In genomic region chr16:70289229-70290098, GRCh38 we compare ENCODE assay signal across 8 cellular contexts. TPM values are rescaled to one million over a fixed set of nuclear protein-coding genes. Genes with fewer than 3 reads are reported as not detected.
A peak's percentile ranks its signal among the peaks of the same experiment; 100 is the strongest.
DNase-seq lines count a peak whose midpoint lies in the region; ATAC-seq and TF ChIP-seq lines count a peak whose summit lies in the region.

TSS of gene AARS1 (minus strand) at chr16:70289506. CDS start at chr16:70282763, 6,743 bp downstream.

- peaks cover 7% of the 10 kb centered on the region; the same call in 1 of the 2 replicates for H3F3A ChIP-seq in GM23248 (ENCODE audit: insufficient read depth)

- H3K9ac ChIP-seq in DND-41 (ENCODE audit: low read depth, low read length): peak within 1 kb of the TSS; percentile 97
- peak within 1 kb of the TSS; percentile 96 for H3K9ac ChIP-seq in GM23248

- in situ Hi-C loops in GM23248 (cut with MboI): no loop called here

- H3K79me2 ChIP-seq in DND-41 (ENCODE audit: insufficient read depth, low read length) (peaks cover 48% of the 10 kb centered on the region), GM23248 (ENCODE audit: insufficient read depth) (peaks cover 47% of the 10 kb centered on the region)

- H3K36me3 Mint-ChIP-seq in naive thymus-derived CD4-positive, alpha-beta T cell: peaks cover 0 to 5% (median 0%) of the 10 kb centered on the region in 5 donors
- H3K36me3 Mint-ChIP-seq in stimulated activated naive B cell treated with anti-CD40 and anti-IgM and Interleukin-4, amounts not matched to agents 10 μg/mL and 1 μg/mL and 100 μg/mL, for 72 hours: peaks cover 5 to 14% of the 10 kb centered on the region in 2 donors

- H3K27me3 ChIP-seq in DND-41 (ENCODE audit: insufficient read depth, low read length, poor library complexity): no peaks in the 10 kb centered on the region
- no peaks in the 10 kb centered on the region for H3K27me3 ChIP-seq in GM23248 (replicated peaks; ENCODE audit: insufficient read depth)
- no peaks in the 10 kb centered on the region for H3K27me3 ChIP-seq in naive thymus-derived CD4-positive, alpha-beta T cell (ENCODE audit: control insufficient read depth in 2 of 2, insufficient read depth in 2 of 2, low read length in 2 of 2)

- peaks cover 26% of the 10 kb centered on the region for H3K36me3 ChIP-seq in DND-41 (ENCODE audit: insufficient read depth, low read length)
- peaks cover 6% of the 10 kb centered on the region for H3K36me3 ChIP-seq in GM23248 (ENCODE audit: low read depth)
- no peaks in the 10 kb centered on the region for H3K36me3 ChIP-seq in naive thymus-derived CD4-positive, alpha-beta T cell (ENCODE audit: control insufficient read depth in 2 of 3, insufficient read depth in 3 of 3, low read length in 3 of 3)

- peak; percentile 97 for ATAC-seq in DND-41 (ENCODE audit: insufficient read depth, low read depth)
- ATAC-seq in naive thymus-derived CD4-positive, alpha-beta T cell: peak; percentile 98
- ATAC-seq in stimulated activated naive B cell treated with anti-CD40 and anti-IgM and Interleukin-4, amounts not matched to agents 10 μg/mL and 1 μg/mL and 100 μg/mL, for 72 hours (replicated peaks): peak; percentile 98 to 99

- H3K4me3 ChIP-seq in DND-41 (ENCODE audit: low read depth in 1 of 2, low read length in 2 of 2): peak within 1 kb of the TSS; percentile 74
- H3K4me3 ChIP-seq in GM23248: peak within 1 kb of the TSS; percentile 78
- peak within 1 kb of the TSS; percentile 65 for H3K4me3 ChIP-seq in naive thymus-derived CD4-positive, alpha-beta T cell (ENCODE audit: low read length)

- H3K9me3 ChIP-seq in DND-41 (ENCODE audit: insufficient read depth, low read length, severe bottlenecking) (no peaks in the 10 kb centered on the region), GM23248 (ENCODE audit: low read depth) (no peaks in the 10 kb centered on the region)
- H3K9me3 ChIP-seq in naive thymus-derived CD4-positive, alpha-beta T cell (ENCODE audit: control insufficient read depth in 2 of 3, low read length in 3 of 3): no peaks in the 10 kb centered on the region

- peak within 1 kb of the TSS; percentile 90 to 100 (median 98) for H3K4me3 Mint-ChIP-seq in naive thymus-derived CD4-positive, alpha-beta T cell
- peak within 1 kb of the TSS; percentile 93 to 98 for H3K4me3 Mint-ChIP-seq in stimulated activated naive B cell treated with anti-CD40 and anti-IgM and Interleukin-4, amounts not matched to agents 10 μg/mL and 1 μg/mL and 100 μg/mL, for 72 hours

- TF ChIP-seq CTCF in DND-41 (IDR thresholded peaks at IDR 0.05; ENCODE audit: borderline replicate concordance, extremely low read depth, low read length, poor library complexity, severe bottlenecking): no peak

- DNase-seq in DND-41 (peak; percentile 99), GM23248 (peak; percentile 99), Kasumi-1 (lab: John Stamatoyannopoulos, UW) (peak; percentile 97 to 99), RPMI7951 (ENCODE audit: low read depth) (peak; percentile 100), fibroblast of gingiva (ENCODE audit: low read depth) (peak; percentile 100)
- peak; percentile 79 to 93 for DNase-seq in activated T-helper 1 cell treated with anti-CD3 and anti-CD28 coated beads, Interleukin-2, amount 50 U/mL, for 16 hours (ENCODE audit: low read depth in 1 of 2, low spot score in 1 of 2)
- DNase-seq in naive thymus-derived CD4-positive, alpha-beta T cell: peak; percentile 79 to 97 (median 96)
- peak; percentile 95 for DNase-seq in stimulated activated naive B cell treated with anti-CD40 and anti-IgM and Interleukin-4, amounts not matched to agents 10 μg/mL and 1 μg/mL and 100 μg/mL, for 72 hours

- H3K27me3 Mint-ChIP-seq in naive thymus-derived CD4-positive, alpha-beta T cell: peaks cover 0 to 2% (median 0%) of the 10 kb centered on the region in 5 donors
- H3K27me3 Mint-ChIP-seq in stimulated activated naive B cell treated with anti-CD40 and anti-IgM and Interleukin-4, amounts not matched to agents 10 μg/mL and 1 μg/mL and 100 μg/mL, for 72 hours: no peaks in the 10 kb centered on the region

- CTCF ChIA-PET in naive thymus-derived CD4-positive, alpha-beta T cell (lab: Charles Lee): interaction anchor here (0.5 to 1.3 kb wide), 2 partner anchors 10 to 29 kb away, joined by 4 to 6 read pairs; partner anchors contain the start of gene DDX19B

- H3K27ac Mint-ChIP-seq in naive thymus-derived CD4-positive, alpha-beta T cell: peak within 1 kb of the TSS; percentile 95 to 99 (median 98)
- peak within 1 kb of the TSS; percentile 99 for H3K27ac Mint-ChIP-seq in stimulated activated naive B cell treated with anti-CD40 and anti-IgM and Interleukin-4, amounts not matched to agents 10 μg/mL and 1 μg/mL and 100 μg/mL, for 72 hours

- POLR2A ChIA-PET in naive thymus-derived CD4-positive, alpha-beta T cell (lab: Charles Lee): interaction anchor here (0.6 to 3.2 kb wide), 15 partner anchors 10 to 951 kb away, joined by 3 to 53 read pairs (median 5); partner anchors contain the start of genes DDX19A and DDX19B

- H4K20me1 ChIP-seq in DND-41 (ENCODE audit: insufficient read depth, low read length): peaks cover 14% of the 10 kb centered on the region; the same call in 1 of the 2 replicates
- H4K20me1 ChIP-seq in GM23248 (ENCODE audit: insufficient read depth): peaks cover 4% of the 10 kb centered on the region; the same call in 1 of the 2 replicates

- H3K9me2 ChIP-seq in GM23248 (ENCODE audit: insufficient read depth): no peaks in the 10 kb centered on the region

- peak within 1 kb of the TSS; percentile 87 for H2AFZ ChIP-seq in DND-41 (ENCODE audit: low read depth, low read length)
- H2AFZ ChIP-seq in GM23248: peak within 1 kb of the TSS; percentile 74

- H3K27ac ChIP-seq in DND-41 (ENCODE audit: low read length) (peak within 1 kb of the TSS; percentile 98), GM23248 (peak within 1 kb of the TSS; percentile 92)
- H3K27ac ChIP-seq in naive thymus-derived CD4-positive, alpha-beta T cell (ENCODE audit: low read depth, low read length): peak within 1 kb of the TSS; percentile 85

- intact Hi-C loops in naive thymus-derived CD4-positive, alpha-beta T cell (cut with micrococcal nuclease): loop anchor here (1.0 to 5.0 kb wide), 9 partner anchors 10 to 1519 kb away; partner anchors contain the start of genes DDX19A (in 2 of the 2), EXOSC6 (in 2 of the 2), AP1G1 (in 1 of the 2) and COG4 (in 1 of the 2)

- H3K4me1 ChIP-seq in DND-41 (ENCODE audit: insufficient read depth, low read length) (peaks cover 42% of the 10 kb centered on the region), GM23248 (ENCODE audit: insufficient read depth) (no peaks in the 10 kb centered on the region)
- H3K4me1 ChIP-seq in naive thymus-derived CD4-positive, alpha-beta T cell (ENCODE audit: control insufficient read depth in 2 of 2, insufficient read depth in 2 of 2, low read length in 2 of 2): no peaks in the 10 kb centered on the region

- peak within 1 kb of the TSS; percentile 68 for H3K4me2 ChIP-seq in DND-41 (ENCODE audit: insufficient read depth, low read length)
- peak within 1 kb of the TSS; percentile 72 for H3K4me2 ChIP-seq in GM23248 (ENCODE audit: unreplicated experiment)

- H3K9me3 Mint-ChIP-seq in naive thymus-derived CD4-positive, alpha-beta T cell: no peaks in the 10 kb centered on the region
- no peaks in the 10 kb centered on the region for H3K9me3 Mint-ChIP-seq in stimulated activated naive B cell treated with anti-CD40 and anti-IgM and Interleukin-4, amounts not matched to agents 10 μg/mL and 1 μg/mL and 100 μg/mL, for 72 hours

- H3K4me1 Mint-ChIP-seq in naive thymus-derived CD4-positive, alpha-beta T cell: peaks cover 6 to 37% (median 25%) of the 10 kb centered on the region in 7 donors
- H3K4me1 Mint-ChIP-seq in stimulated activated naive B cell treated with anti-CD40 and anti-IgM and Interleukin-4, amounts not matched to agents 10 μg/mL and 1 μg/mL and 100 μg/mL, for 72 hours: peaks cover 9 to 12% of the 10 kb centered on the region in 2 donors

- 1 to 2% methylated on average over 45 to 46 of the region's 53 CpGs for WGBS in GM23248 (ENCODE audit: low coverage in 1 of 2, low lambda C conversion rate in 2 of 2, missing lambda C conversion rate in 2 of 2), 2 experiments

RNA-seq across cellular contexts. Expression of gene AARS1, which starts in this region (rescaled TPM):
- total RNA-seq in GM23248 (2014; rRNA removed; shearing (Covaris generic)): 160 and 179 TPM in 2 replicates
- polyA plus RNA-seq in GM23248 (2016; fragmentation: Nextera tagmentation; extraction: Ambion mirVana): 130 and 138 TPM in 2 replicates
- total RNA-seq in RPMI7951 (2014; rRNA removed; shearing (Covaris generic)): 43.5 and 50.8 TPM in 2 replicates
- 10 to 100 TPM; 24.2 to 96.7 (median 94.0) TPM for total RNA-seq in naive thymus-derived CD4-positive, alpha-beta T cell
- polyA plus RNA-seq in naive thymus-derived CD4-positive, alpha-beta T cell: 10 to 100 TPM; 39.5 to 60.3 TPM

Comparison
In these comparisons a context has a peak if more than half of its experiments do, and no peak if none do; other contexts are left out.
1. Peak in every context shown above with its lines: DNase-seq, ATAC-seq, H3K4me3 ChIP-seq and H3K27ac ChIP-seq.